Comparison of ENCODE assay signal across 8 cellular contexts in genomic region chr12:91778938-91779400, GRCh38.
DNase-seq lines count a peak whose midpoint lies in the region; ATAC-seq, FAIRE-seq and TF ChIP-seq lines count a peak whose summit lies in the region.

No MANE protein-coding gene starts in this region.

- peaks cover 0 to 6% of the 10 kb centered on the region in 2 donors for H3K36me3 Mint-ChIP-seq in activated naive CD4-positive, alpha-beta T cell treated with anti-CD3 and anti-CD28 coated beads, Interleukin-2, amount 50 U/mL, for 72 hours
- H3K36me3 Mint-ChIP-seq in glutamatergic neuron (ENCODE audit: unreplicated experiment), result no peaks in the 10 kb centered on the region

- no peaks in the 10 kb centered on the region for H3K9me3 Mint-ChIP-seq in activated naive CD4-positive, alpha-beta T cell treated with anti-CD3 and anti-CD28 coated beads, Interleukin-2, amount 50 U/mL, for 72 hours
- no peaks in the 10 kb centered on the region for H3K9me3 Mint-ChIP-seq in glutamatergic neuron (ENCODE audit: unreplicated experiment)

- peak; percentile 97 for DNase-seq in RCC 7860 (ENCODE audit: low spot score)
- peak; percentile 34 to 57 for DNase-seq in activated naive CD4-positive, alpha-beta T cell treated with anti-CD3 and anti-CD28 coated beads, Interleukin-2, amount 50 U/mL, for 72 hours (ENCODE audit: low spot score in 2 of 2)
- DNase-seq in kidney glomerular epithelial cell (lab: John Stamatoyannopoulos, UW), result peak; percentile 98
- peak; percentile 10 for DNase-seq in stimulated activated CD8-positive, alpha-beta memory T cell treated with anti-CD3 and anti-CD28 coated beads, Interleukin-12 subunit alpha, Interleukin-12 subunit beta, amount 100 ng/mL, for 24 hours (ENCODE audit: extremely low read depth)
- DNase-seq in NCI-H2029 (lab: John Stamatoyannopoulos, UW), result no peak
- DNase-seq in glutamatergic neuron, result no peak

- peaks cover 2% of the 10 kb centered on the region for H3K4me1 Mint-ChIP-seq in glutamatergic neuron (ENCODE audit: low read depth, unreplicated experiment)

- no peak for TF ChIP-seq CTCF in glutamatergic neuron (IDR thresholded peaks at IDR 0.05; ENCODE audit: partially characterized antibody, unreplicated experiment)

- H3K27ac Mint-ChIP-seq in activated naive CD4-positive, alpha-beta T cell treated with anti-CD3 and anti-CD28 coated beads, Interleukin-2, amount 50 U/mL, for 72 hours, result peak overlapping the region; percentile 59 to 88
- no peak overlapping the region for H3K27ac Mint-ChIP-seq in glutamatergic neuron (ENCODE audit: unreplicated experiment)

- ATAC-seq in GM18868 (IDR thresholded peaks at IDR 0.05; ENCODE audit: unreplicated experiment), result peak; percentile 95
- ATAC-seq in HG02943 (IDR thresholded peaks at IDR 0.05; ENCODE audit: low read depth, unreplicated experiment), result peak; percentile 94
- peak; percentile 93 to 98 for ATAC-seq in activated naive CD4-positive, alpha-beta T cell treated with anti-CD3 and anti-CD28 coated beads, Interleukin-2, amount 50 U/mL, for 72 hours

- H3K4me3 Mint-ChIP-seq in glutamatergic neuron (ENCODE audit: unreplicated experiment), result no peak overlapping the region

- H3K27me3 Mint-ChIP-seq in glutamatergic neuron (ENCODE audit: unreplicated experiment), result no peaks in the 10 kb centered on the region

- peak; percentile 98 for FAIRE-seq in RCC 7860 (lab: Jason Lieb, UNC)

Comparison
In these comparisons a context has a peak if more than half of its experiments do, and no peak if none do; other contexts are left out.
1. DNase-seq: peak in RCC 7860 (single experiment), activated naive CD4-positive, alpha-beta T cell treated with anti-CD3 and anti-CD28 coated beads, Interleukin-2, amount 50 U/mL, for 72 hours (2 of 2), kidney glomerular epithelial cell (single experiment) and stimulated activated CD8-positive, alpha-beta memory T cell treated with anti-CD3 and anti-CD28 coated beads, Interleukin-12 subunit alpha, Interleukin-12 subunit beta, amount 100 ng/mL, for 24 hours (single experiment); none in NCI-H2029 (single experiment) and glutamatergic neuron (single experiment).
2. Peak in every context shown above with its lines, with median percentiles within 50 percentile points of each other: ATAC-seq.